In genomic region chr22:45318558-45319318, GRCh38 we compare ENCODE assay signal across 10 cellular contexts. TPM values are rescaled to one million over a fixed set of nuclear protein-coding genes. Genes with fewer than 3 reads are reported as not detected.
DNase-seq lines count a peak whose midpoint lies in the region; ATAC-seq and TF ChIP-seq lines count a peak whose summit lies in the region.
"Had no signal": no experiment of that assay in that cellular context is flagged by ENCODE, and none has a peak within 500 bp of the region (broad histone marks: within the 10 kb centered on the region; RNA-seq: fewer than 3 reads in every experiment).

No MANE protein-coding gene starts in this region.

- H3K4me1 Mint-ChIP-seq in CD4-positive, alpha-beta T cell (ENCODE audit: low read depth), result peaks cover 96% of the 10 kb centered on the region
- peaks cover 24% of the 10 kb centered on the region for H3K4me1 Mint-ChIP-seq in GM23338
- peaks cover 60% of the 10 kb centered on the region for H3K4me1 Mint-ChIP-seq in T-helper 17 cell

- peak in 9 of 10 experiments; percentile 21 to 64 (median 45) for DNase-seq in CD4-positive, alpha-beta T cell
- DNase-seq in GM23338 (ENCODE audit: low spot score) (peak; percentile 20), T-helper 17 cell (peak; percentile 33 to 57 (median 56)), dedifferentiated amniotic fluid mesenchymal stem cell (ENCODE audit: extremely low spot score) (peak; percentile 24), inferior parietal cortex (ENCODE audit: extremely low spot score) (no peak), NCI-H510A treated with DMSO at 0.1 percent for 48 hours (lab: John Stamatoyannopoulos, UW) (no peak)

- no peaks in the 10 kb centered on the region for H3K27me3 Mint-ChIP-seq in CD4-positive, alpha-beta T cell
- H3K27me3 Mint-ChIP-seq in GM23338 (ENCODE audit: insufficient read depth, low read depth, poor library complexity) (peaks cover 5% of the 10 kb centered on the region), T-helper 17 cell (no peaks in the 10 kb centered on the region)

- POLR2A ChIA-PET in CD4-positive, alpha-beta T cell (lab: Charles Lee), result interaction anchor here (0.7 to 3.3 kb wide), 6 partner anchors 10 to 23 kb away, joined by 3 to 24 read pairs (median 7); partner anchors contain the start of gene FAM118A

- peaks cover 15% of the 10 kb centered on the region; the same call in 1 of the 2 replicates for H3K4me1 ChIP-seq in GM23338 (ENCODE audit: insufficient read depth)
- H3K4me1 ChIP-seq in neutrophil (ENCODE audit: control insufficient read depth in 1 of 2, insufficient read depth in 1 of 2, low read depth in 1 of 2, low read length in 1 of 2), result peaks cover 29 to 43% of the 10 kb centered on the region in 2 experiments

- intact Hi-C loops in CD4-positive, alpha-beta T cell (cut with DNase I, micrococcal nuclease), result loop anchor here (1.0 to 10.0 kb wide), 7 partner anchors 8 to 736 kb away; no protein-coding TSS in a partner anchor

- no peak overlapping the region for H3K4me3 ChIP-seq in GM23338
- peak overlapping the region; percentile 7 to 41 for H3K4me3 ChIP-seq in neutrophil (ENCODE audit: low read depth in 1 of 2, low read length in 1 of 2)

- peak overlapping the region; percentile 98 for H3K27ac ChIP-seq in CD4-positive, alpha-beta T cell (ENCODE audit: low read depth, low read length)
- H3K27ac ChIP-seq in GM23338 (ENCODE audit: low read depth) (peak overlapping the region; percentile 32; the same call in 1 of the 2 replicates), neutrophil (peak overlapping the region; percentile 86)

- peak overlapping the region; percentile 95 for H3K27ac Mint-ChIP-seq in CD4-positive, alpha-beta T cell
- H3K27ac Mint-ChIP-seq in GM23338 (peak overlapping the region; percentile 15; the same call in 1 of the 2 replicates), T-helper 17 cell (peak overlapping the region; percentile 100)

- peaks cover 21% of the 10 kb centered on the region for H4K20me1 ChIP-seq in GM23338 (replicated peaks; ENCODE audit: insufficient read depth)

- peaks cover 5% of the 10 kb centered on the region; the same call in 1 of the 2 replicates for H3F3A ChIP-seq in GM23338 (replicated peaks; ENCODE audit: low read depth)

- H2AFZ ChIP-seq in GM23338, result no peak overlapping the region

- TF ChIP-seq CTCF in CD4-positive, alpha-beta T cell (IDR thresholded peaks at IDR 0.05), result no peak
- TF ChIP-seq CTCF in GM23338 (conservative IDR thresholded peaks at IDR 0.05; ENCODE audit: low read depth in 2 of 2) (no peak), neutrophil (IDR thresholded peaks at IDR 0.05) (no peak)

- H3K36me3 ChIP-seq in GM23338 (ENCODE audit: insufficient read depth) (no peaks in the 10 kb centered on the region), neutrophil (peaks cover 15% of the 10 kb centered on the region)

- H3K9me3 Mint-ChIP-seq in CD4-positive, alpha-beta T cell, result no peaks in the 10 kb centered on the region
- no peaks in the 10 kb centered on the region for H3K9me3 Mint-ChIP-seq in GM23338

- H3K9me2 ChIP-seq in GM23338 (ENCODE audit: insufficient read depth), result no peaks in the 10 kb centered on the region

- H3K27me3 ChIP-seq in CD4-positive, alpha-beta T cell (ENCODE audit: control insufficient read depth, insufficient read depth, low read length), result no peaks in the 10 kb centered on the region
- no peaks in the 10 kb centered on the region for H3K27me3 ChIP-seq in GM23338 (ENCODE audit: insufficient read depth)
- no peaks in the 10 kb centered on the region for H3K27me3 ChIP-seq in neutrophil

- CTCF ChIA-PET in CD4-positive, alpha-beta T cell (lab: Charles Lee), result interaction anchor here (1.0 kb wide), 1 partner anchor 24 kb away, joined by 3 read pairs; no protein-coding TSS in a partner anchor

- H3K9me3 ChIP-seq in CD4-positive, alpha-beta T cell (ENCODE audit: control insufficient read depth, low read length), result no peaks in the 10 kb centered on the region
- H3K9me3 ChIP-seq in T-helper 17 cell (ENCODE audit: control insufficient read depth, low read length, poor library complexity, severe bottlenecking), result no peaks in the 10 kb centered on the region
- no peaks in the 10 kb centered on the region for H3K9me3 ChIP-seq in neutrophil

- peak; percentile 64 for ATAC-seq in CD4-positive, alpha-beta T cell (ENCODE audit: poor library complexity)
- ATAC-seq in GM23338, result no peak
- ATAC-seq in T-helper 17 cell, result peak; percentile 77
- no peak for ATAC-seq in HG02970 (IDR thresholded peaks at IDR 0.05; ENCODE audit: low FRiP score, unreplicated experiment)
- ATAC-seq: HCT116 had no signal

- no peak overlapping the region for H3K4me2 ChIP-seq in GM23338

- H3K79me2 ChIP-seq in GM23338 (replicated peaks; ENCODE audit: insufficient read depth), result peaks cover 87% of the 10 kb centered on the region

- peaks cover 38% of the 10 kb centered on the region for H3K36me3 Mint-ChIP-seq in CD4-positive, alpha-beta T cell (ENCODE audit: low read depth)
- H3K36me3 Mint-ChIP-seq in GM23338 (ENCODE audit: low read depth) (peaks cover 10% of the 10 kb centered on the region), T-helper 17 cell (ENCODE audit: low read depth) (no peaks in the 10 kb centered on the region)

- H3K4me3 Mint-ChIP-seq in CD4-positive, alpha-beta T cell, result peak overlapping the region; percentile 84
- H3K4me3 Mint-ChIP-seq in GM23338, result no peak overlapping the region
- H3K4me3 Mint-ChIP-seq in T-helper 17 cell, result peak overlapping the region; percentile 90

TF ChIP-seq in GM23338, 12 proteins besides CTCF, POLR2A, EP300 and RAD21 (continues in another document):
- TF ChIP-seq NANOG (IDR thresholded peaks at IDR 0.05; ENCODE audit: borderline replicate concordance) (no peak), CREB1 (CRISPR knock-in tag; IDR thresholded peaks at IDR 0.05; ENCODE audit: low read depth) (no peak), ZNF331 (CRISPR knock-in tag; IDR thresholded peaks at IDR 0.05; ENCODE audit: low read depth) (no peak), POLR2AphosphoS5 (IDR thresholded peaks at IDR 0.05; ENCODE audit: low read depth) (no peak), REST (IDR thresholded peaks at IDR 0.05; ENCODE audit: unreplicated experiment) (no peak), ZNF114 (CRISPR knock-in tag; IDR thresholded peaks at IDR 0.05) (no peak), JUNB (IDR thresholded peaks at IDR 0.05; ENCODE audit: unreplicated experiment) (no peak), STAT1 (IDR thresholded peaks at IDR 0.05; ENCODE audit: unreplicated experiment) (no peak), ETS1 (IDR thresholded peaks at IDR 0.05) (no peak), EZH2 (IDR thresholded peaks at IDR 0.05; ENCODE audit: low read depth, unreplicated experiment) (no peak)

RNA-seq across cellular contexts. Expression of gene FAM118A, which starts 9.0 kb away (rescaled TPM):
- total RNA-seq in CD4-positive, alpha-beta T cell, result 100 to 1,000 TPM; 159 to 161 TPM
- total RNA-seq in GM23338 (2014; rRNA removed; shearing (Covaris generic)), result 20.3 and 22.0 TPM in 2 replicates
- 9.8 and 11.9 TPM in 2 replicates for polyA plus RNA-seq in GM23338 (2016; fragmentation: Nextera tagmentation; extraction: Ambion mirVana)
- 100 to 1,000 TPM; 162 to 200 TPM for total RNA-seq in T-helper 17 cell

RNA-seq across cellular contexts. Expression of gene UPK3A, which starts 34.0 kb away (rescaled TPM):
- total RNA-seq in CD4-positive, alpha-beta T cell, result not detected
- total RNA-seq in GM23338 (2014; rRNA removed; shearing (Covaris generic)), result 0.89 TPM in 1 of 2 replicates, not detected in the other
- 0.47 and 1.1 TPM in 2 replicates for polyA plus RNA-seq in GM23338 (2016; fragmentation: Nextera tagmentation; extraction: Ambion mirVana)
- total RNA-seq in T-helper 17 cell, result under 1 TPM in 1 of 2 donors, not detected in 1; 0.37 TPM
- polyA plus RNA-seq: neural cell had no signal

Comparison
In these comparisons a context has a peak if more than half of its experiments do, and no peak if none do; other contexts are left out.
1. ATAC-seq: peak in CD4-positive, alpha-beta T cell (single experiment) and T-helper 17 cell (single experiment); none in GM23338 (single experiment) and HG02970 (single experiment).
2. DNase-seq: peak in CD4-positive, alpha-beta T cell (9 of 10), GM23338 (single experiment), T-helper 17 cell (3 of 3) and dedifferentiated amniotic fluid mesenchymal stem cell (single experiment); none in inferior parietal cortex (single experiment) and NCI-H510A treated with DMSO at 0.1 percent for 48 hours (single experiment).
3. H3K27ac ChIP-seq: peak in every context shown above with its lines; median percentile 98 in CD4-positive, alpha-beta T cell; 86 in neutrophil; 32 in GM23338.
4. H3K27ac Mint-ChIP-seq: peak in every context shown above with its lines; median percentile 100 in T-helper 17 cell; 95 in CD4-positive, alpha-beta T cell; 15 in GM23338.